Comparison of ENCODE assay signal across 22 cellular contexts in the genomic region with DNA sequence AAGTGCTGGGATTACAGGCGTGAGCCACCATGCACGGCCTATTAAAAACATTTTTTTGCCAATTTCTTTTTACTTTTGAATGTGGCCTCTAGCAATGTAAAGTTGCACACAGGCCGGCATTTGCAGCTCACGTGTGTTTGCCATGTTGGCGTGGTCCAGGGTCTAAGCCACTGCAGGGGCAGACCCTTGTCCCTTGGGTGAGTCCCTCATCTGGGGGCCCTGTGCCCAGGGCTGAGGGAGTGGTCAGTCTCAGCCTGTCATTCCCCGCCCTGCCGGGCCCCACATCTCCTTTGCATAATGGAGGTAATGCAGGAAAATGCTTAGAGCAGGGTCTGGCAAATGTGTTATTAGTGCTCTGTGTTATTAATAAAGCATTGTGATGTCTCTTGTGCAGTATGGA. TPM values are rescaled to one million over a fixed set of nuclear protein-coding genes. Genes with fewer than 3 reads are reported as not detected.
DNase-seq lines count a peak whose midpoint lies in the region; ATAC-seq and TF ChIP-seq lines count a peak whose summit lies in the region.
"Had no signal": no experiment of that assay in that cellular context is flagged by ENCODE, and none has a peak within 500 bp of the region (broad histone marks: within the 10 kb centered on the region; RNA-seq: fewer than 3 reads in every experiment).

No MANE protein-coding gene starts in this region.

- no peaks in the 10 kb centered on the region for H3K36me3 ChIP-seq in OCI-LY7 (ENCODE audit: insufficient read depth, low read length)

- H3K9me2 ChIP-seq in OCI-LY7 (ENCODE audit: insufficient read depth, low read length): no peaks in the 10 kb centered on the region

- no peak overlapping the region for H3K27ac Mint-ChIP-seq in natural killer cell treated with Interleukin-12 subunit alpha and Interleukin-12 subunit beta and Interleukin-15 and Interleukin-18, amount 100 ng/mL, for 72 hours
- no peak overlapping the region for H3K27ac Mint-ChIP-seq in natural killer cell
- H3K27ac Mint-ChIP-seq: B cell, GM23338, HFFc6 had no signal

- DNase-seq in activated effector memory CD4-positive, alpha-beta T cell treated with anti-CD3 and anti-CD28 coated beads, Interleukin-2, amount 50 U/mL, for 16 hours: peak; percentile 51
- no peak for DNase-seq in activated effector memory CD4-positive, alpha-beta T cell treated with Interleukin-2 at 50 U/mL for 16 hours
- DNase-seq in natural killer cell treated with Interleukin-12 subunit alpha and Interleukin-12 subunit beta and Interleukin-15 and Interleukin-18, amount 100 ng/mL, for 72 hours (ENCODE audit: low spot score): peak; percentile 41
- DNase-seq in natural killer cell: no peak
- peak; percentile 62 for DNase-seq in posterior vena cava (ENCODE audit: low spot score)
- DNase-seq in OCI-LY7 (ENCODE audit: low spot score): no peak
- no peak for DNase-seq in GF-D8 (lab: John Stamatoyannopoulos, UW)
- DNase-seq: Caco-2; CD4-positive, CD25-positive, alpha-beta regulatory T cell; DMS153; DND-41; H9; HFFc6 had no signal

- H3K4me1 Mint-ChIP-seq in natural killer cell treated with Interleukin-12 subunit alpha and Interleukin-12 subunit beta and Interleukin-15 and Interleukin-18, amount 100 ng/mL, for 72 hours (ENCODE audit: low read depth in 2 of 2): peaks cover 19 to 33% of the 10 kb centered on the region in 2 donors
- H3K4me1 Mint-ChIP-seq in natural killer cell: peaks cover 23 to 41% of the 10 kb centered on the region in 2 donors

- H2AFZ ChIP-seq in OCI-LY7 (ENCODE audit: low read length): no peak overlapping the region
- H2AFZ ChIP-seq: GM23338 had no signal

- no TSS peak for BruUV-seq in OCI-LY7 (replicated peaks; lab: Mats Ljungman, UMichigan)

- no peak overlapping the region for H3K27ac ChIP-seq in OCI-LY7 (ENCODE audit: low read depth, low read length, poor library complexity, severe bottlenecking)
- H3K27ac ChIP-seq: 22Rv1, BLaER1, C4-2B had no signal

- intact Hi-C loops in natural killer cell (cut with micrococcal nuclease) (loop anchor here (5.0 kb wide), 1 partner anchor 35 kb away; no protein-coding TSS in a partner anchor), posterior vena cava (cut with DNase I) (loop anchor here in 1 of 2 donors (5.0 kb wide), 1 partner anchor 65 kb away; no protein-coding TSS in a partner anchor), OCI-LY7 (cut with micrococcal nuclease; ENCODE audit: unreplicated experiment) (no loop called here)

- H3K4me3 Mint-ChIP-seq in natural killer cell treated with Interleukin-12 subunit alpha and Interleukin-12 subunit beta and Interleukin-15 and Interleukin-18, amount 100 ng/mL, for 72 hours: no peak overlapping the region
- no peak overlapping the region for H3K4me3 Mint-ChIP-seq in natural killer cell
- H3K4me3 Mint-ChIP-seq: B cell; CD8-positive, alpha-beta T cell; GM23338; H9; HFFc6 had no signal

- no peak overlapping the region for H3K4me3 ChIP-seq in OCI-LY7 (ENCODE audit: low read depth, low read length, poor library complexity, severe bottlenecking)
- H3K4me3 ChIP-seq: BLaER1, GM12878, GM23338 had no signal

- ATAC-seq in natural killer cell treated with Interleukin-12 subunit alpha and Interleukin-12 subunit beta and Interleukin-15 and Interleukin-18, amount 100 ng/mL, for 72 hours: no peak
- ATAC-seq in natural killer cell: no peak
- ATAC-seq in GM18861 (IDR thresholded peaks at IDR 0.05; ENCODE audit: unreplicated experiment): no peak
- ATAC-seq: GM12878, GM23338, HCT116 had no signal

- no peaks in the 10 kb centered on the region for H4K20me1 ChIP-seq in OCI-LY7 (ENCODE audit: insufficient read depth, low read length)

- no peak overlapping the region for H3K4me2 ChIP-seq in OCI-LY7 (ENCODE audit: low read length)
- H3K4me2 ChIP-seq: BLaER1, GM23338 had no signal

- POLR2A ChIA-PET in OCI-LY7 (lab: Charles Lee): no interaction called here

- no peaks in the 10 kb centered on the region for H3K9me3 ChIP-seq in OCI-LY7 (ENCODE audit: low read length)
- H3K9me3 ChIP-seq: BLaER1 had no signal

- CTCF ChIA-PET in OCI-LY7 (lab: Charles Lee; ENCODE audit: unreplicated experiment): no interaction called here

- no peaks in the 10 kb centered on the region for H3K27me3 Mint-ChIP-seq in natural killer cell treated with Interleukin-12 subunit alpha and Interleukin-12 subunit beta and Interleukin-15 and Interleukin-18, amount 100 ng/mL, for 72 hours
- no peaks in the 10 kb centered on the region for H3K27me3 Mint-ChIP-seq in natural killer cell (ENCODE audit: low read depth in 2 of 2)
- H3K27me3 Mint-ChIP-seq: B cell; CD4-positive, CD25-positive, alpha-beta regulatory T cell had no signal

- no peak for TF ChIP-seq CTCF in natural killer cell (IDR thresholded peaks at IDR 0.05)
- TF ChIP-seq CTCF in OCI-LY7 (conservative IDR thresholded peaks at IDR 0.05; ENCODE audit: low read length): no peak

- no peaks in the 10 kb centered on the region for H3K9me3 Mint-ChIP-seq in natural killer cell treated with Interleukin-12 subunit alpha and Interleukin-12 subunit beta and Interleukin-15 and Interleukin-18, amount 100 ng/mL, for 72 hours
- no peaks in the 10 kb centered on the region for H3K9me3 Mint-ChIP-seq in natural killer cell
- H3K9me3 Mint-ChIP-seq: CD4-positive, CD25-positive, alpha-beta regulatory T cell; CD8-positive, alpha-beta T cell; GM23338; H9; HFFc6 had no signal

- H3K36me3 Mint-ChIP-seq in natural killer cell treated with Interleukin-12 subunit alpha and Interleukin-12 subunit beta and Interleukin-15 and Interleukin-18, amount 100 ng/mL, for 72 hours: no peaks in the 10 kb centered on the region
- H3K36me3 Mint-ChIP-seq in natural killer cell: no peaks in the 10 kb centered on the region

- H3K4me1 ChIP-seq in OCI-LY7 (ENCODE audit: insufficient read depth, low read length, poor library complexity, severe bottlenecking): no peaks in the 10 kb centered on the region

- no peaks in the 10 kb centered on the region for H3K79me2 ChIP-seq in OCI-LY7 (ENCODE audit: insufficient read depth, low read depth, low read length)

RNA-seq across cellular contexts. Expression of gene AGPAT3, which starts 16.9 kb away (rescaled TPM):
- total RNA-seq in natural killer cell treated with Interleukin-12 subunit alpha and Interleukin-12 subunit beta and Interleukin-15 and Interleukin-18, amount 100 ng/mL, for 72 hours: 100 to 1,000 TPM in 1 of 2 donors, 10 to 100 TPM in 1; 66.8 to 115 TPM
- total RNA-seq in natural killer cell (10 to 100 TPM; 39.5 to 45.7 (median 42.3) TPM), posterior vena cava (10 to 100 TPM; 35.3 to 43.2 TPM), OCI-LY7 (2022) (27.0 and 33.4 TPM in 2 replicates)
- 9.2 and 10.3 TPM in 2 replicates for total RNA-seq in OCI-LY7 (2014; rRNA removed; shearing (Covaris generic))

Comparison
In these comparisons a context has a peak if more than half of its experiments do, and no peak if none do; other contexts are left out.
1. DNase-seq: peak in activated effector memory CD4-positive, alpha-beta T cell treated with anti-CD3 and anti-CD28 coated beads, Interleukin-2, amount 50 U/mL, for 16 hours (single experiment), natural killer cell treated with Interleukin-12 subunit alpha and Interleukin-12 subunit beta and Interleukin-15 and Interleukin-18, amount 100 ng/mL, for 72 hours (single experiment) and posterior vena cava (single experiment); none in activated effector memory CD4-positive, alpha-beta T cell treated with Interleukin-2 at 50 U/mL for 16 hours (single experiment), natural killer cell (single experiment), OCI-LY7 (single experiment) and GF-D8 (single experiment).